Comparison of ENCODE assay signal across 22 cellular contexts in the genomic region with DNA sequence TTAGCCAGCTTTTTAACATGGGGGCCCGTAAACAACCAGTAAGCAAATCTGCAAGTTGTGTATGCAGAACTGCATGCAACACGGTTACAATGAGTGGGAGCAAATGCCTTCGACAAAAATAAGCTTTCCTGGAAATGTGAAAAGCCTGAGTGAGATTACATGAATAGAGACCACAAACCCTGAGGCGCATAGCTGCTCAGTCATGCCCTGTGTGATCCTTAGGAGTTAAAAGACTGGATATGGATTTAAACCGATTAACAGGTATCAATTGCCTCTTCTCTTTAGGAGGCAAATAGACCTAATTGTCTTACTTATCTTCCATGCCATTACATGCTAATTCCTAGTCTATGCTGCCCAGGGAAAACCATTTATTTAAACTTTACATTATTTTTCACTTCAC.
A peak's percentile ranks its signal among the peaks of the same experiment; 100 is the strongest.
DNase-seq lines count a peak whose midpoint lies in the region; ATAC-seq and TF ChIP-seq lines count a peak whose summit lies in the region.
"Had no signal": no experiment of that assay in that cellular context is flagged by ENCODE, and none has a peak within 500 bp of the region (broad histone marks: within the 10 kb centered on the region; RNA-seq: fewer than 3 reads in every experiment).

No MANE protein-coding gene starts in this region.

- H2AFZ ChIP-seq in neural progenitor cell (replicated peaks): no peak overlapping the region

- ATAC-seq in omental fat pad (ENCODE audit: low FRiP score) (no peak), HG02884 (IDR thresholded peaks at IDR 0.05; ENCODE audit: unreplicated experiment) (no peak), HG02678 (IDR thresholded peaks at IDR 0.05; ENCODE audit: unreplicated experiment) (no peak)
- ATAC-seq: GM12878, PC-3 had no signal

- H3K4me1 ChIP-seq in HAP-1: peaks cover 14% of the 10 kb centered on the region
- peaks cover 10% of the 10 kb centered on the region for H3K4me1 ChIP-seq in endodermal cell (ENCODE audit: control insufficient read depth, insufficient read depth, low read length)
- H3K4me1 ChIP-seq in neural progenitor cell: peaks cover 34% of the 10 kb centered on the region

- H4K20me1 ChIP-seq in neural progenitor cell (ENCODE audit: low read depth): peaks cover 55% of the 10 kb centered on the region

- DNase-seq in HAP-1 (ENCODE audit: low spot score in 2 of 2): peak; percentile 77 to 96
- peak; percentile 69 for DNase-seq in NCI-H82 treated with DMSO at 0.1 percent for 48 hours (lab: John Stamatoyannopoulos, UW; ENCODE audit: unreplicated experiment)
- DNase-seq in endodermal cell: peak; percentile 55
- peak; percentile 74 for DNase-seq in neural progenitor cell (ENCODE audit: low spot score)
- DNase-seq in omental fat pad (ENCODE audit: low spot score): no peak
- no peak for DNase-seq in EL
- DNase-seq: ACHN, DMS153, Karpas-422, NCI-H1436, NCI-H2029 treated with DMSO at 0.1 percent for 48 hours, NCI-H2171, NCI-H69, PC-3, SIG-M5, T-helper 1 cell had no signal

- H3K27ac ChIP-seq in endodermal cell (ENCODE audit: low read depth, low read length) (no peak overlapping the region), neural progenitor cell (no peak overlapping the region)
- H3K27ac ChIP-seq: C4-2B, RWPE1 had no signal

- H3K9me3 ChIP-seq in HAP-1 (no peaks in the 10 kb centered on the region), endodermal cell (ENCODE audit: control insufficient read depth, low read length) (no peaks in the 10 kb centered on the region), neural progenitor cell (ENCODE audit: low read depth) (no peaks in the 10 kb centered on the region)

- no peak for TF ChIP-seq CTCF in endodermal cell (conservative IDR thresholded peaks at IDR 0.05)
- TF ChIP-seq CTCF in neural progenitor cell (IDR thresholded peaks at IDR 0.05): no peak
- no peak for TF ChIP-seq CTCF in omental fat pad (IDR thresholded peaks at IDR 0.05)

- H3K27me3 ChIP-seq in HAP-1 (ENCODE audit: low read depth): no peaks in the 10 kb centered on the region
- H3K27me3 ChIP-seq in endodermal cell (ENCODE audit: control insufficient read depth, insufficient read depth, low read length, poor library complexity, severe bottlenecking): peaks cover 26% of the 10 kb centered on the region
- H3K27me3 ChIP-seq in neural progenitor cell: no peaks in the 10 kb centered on the region

- peaks cover 8% of the 10 kb centered on the region for H3F3A ChIP-seq in neural progenitor cell (ENCODE audit: low read depth)

- no peak overlapping the region for H3K4me3 Mint-ChIP-seq in endodermal cell
- H3K4me3 Mint-ChIP-seq in neural progenitor cell: no peak overlapping the region
- H3K4me3 Mint-ChIP-seq: IgD-negative memory B cell had no signal

- H3K4me3 ChIP-seq in HAP-1 (no peak overlapping the region), endodermal cell (ENCODE audit: low read length) (no peak overlapping the region), neural progenitor cell (no peak overlapping the region)
- H3K4me3 ChIP-seq: GM12878 had no signal

- no peak overlapping the region for H3K27ac Mint-ChIP-seq in endodermal cell
- peak overlapping the region; percentile 9 for H3K27ac Mint-ChIP-seq in neural progenitor cell
- H3K27ac Mint-ChIP-seq: IgD-negative memory B cell had no signal

- peak overlapping the region; percentile 53 for H3K4me2 ChIP-seq in neural progenitor cell

- in situ Hi-C loops in HAP-1 (cut with MboI; ENCODE audit: low sequenced_read_pairs): no loop called here

- peaks cover 4% of the 10 kb centered on the region for H3K36me3 Mint-ChIP-seq in endodermal cell (ENCODE audit: low read depth)
- H3K36me3 Mint-ChIP-seq in neural progenitor cell: peaks cover 3% of the 10 kb centered on the region
- H3K36me3 Mint-ChIP-seq: IgD-negative memory B cell had no signal

- H3K9ac ChIP-seq in endodermal cell (ENCODE audit: extremely low read depth, low read length, poor library complexity, severe bottlenecking): no peak overlapping the region
- no peak overlapping the region for H3K9ac ChIP-seq in neural progenitor cell

- H3K4me1 Mint-ChIP-seq in endodermal cell (peaks cover 22% of the 10 kb centered on the region), neural progenitor cell (peaks cover 16% of the 10 kb centered on the region)
- H3K4me1 Mint-ChIP-seq: IgD-negative memory B cell had no signal

- H3K36me3 ChIP-seq in HAP-1 (replicated peaks) (no peaks in the 10 kb centered on the region), endodermal cell (ENCODE audit: control insufficient read depth, insufficient read depth, low read length) (no peaks in the 10 kb centered on the region), neural progenitor cell (no peaks in the 10 kb centered on the region)

- H3K9me3 Mint-ChIP-seq in endodermal cell: no peaks in the 10 kb centered on the region
- H3K9me3 Mint-ChIP-seq in neural progenitor cell: no peaks in the 10 kb centered on the region

- peaks cover 100% of the 10 kb centered on the region for H3K79me2 ChIP-seq in neural progenitor cell (ENCODE audit: low read depth)

- H3K27me3 Mint-ChIP-seq in endodermal cell (ENCODE audit: insufficient read depth) (peaks cover 12% of the 10 kb centered on the region), neural progenitor cell (ENCODE audit: insufficient read depth, low read depth) (no peaks in the 10 kb centered on the region)
- H3K27me3 Mint-ChIP-seq: IgD-negative memory B cell had no signal

- 27 to 71% methylated on average over 5 of the region's 5 CpGs for WGBS in endodermal cell (ENCODE audit: insufficient coverage in 1 of 2, insufficient read length in 1 of 2), 2 experiments

Comparison
In these comparisons a context has a peak if more than half of its experiments do, and no peak if none do; other contexts are left out.
1. DNase-seq: peak in HAP-1 (2 of 2), NCI-H82 treated with DMSO at 0.1 percent for 48 hours (single experiment), endodermal cell (single experiment) and neural progenitor cell (single experiment); none in omental fat pad (single experiment) and EL (single experiment).